Comparison of ENCODE assay signal across 9 cellular contexts in the genomic region with DNA sequence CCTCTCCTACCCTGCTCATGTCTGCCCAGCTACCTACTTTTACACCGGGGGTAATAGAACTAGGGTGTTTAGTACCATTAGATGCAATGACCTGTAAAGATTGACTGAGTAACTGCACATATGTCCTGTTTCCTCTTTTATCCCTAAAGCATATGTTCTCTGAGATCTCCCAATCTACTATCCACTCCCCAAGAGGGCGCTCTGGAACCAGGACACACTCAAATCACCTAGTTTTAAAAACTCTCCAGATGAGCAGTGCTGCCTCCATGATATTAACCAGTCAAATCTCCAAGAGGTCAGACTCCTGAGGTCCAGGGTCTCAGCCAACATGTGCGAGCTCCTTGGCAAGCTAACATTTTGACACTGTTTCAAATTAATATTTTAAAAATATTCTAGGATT.
A peak's percentile ranks its signal among the peaks of the same experiment; 100 is the strongest.
DNase-seq lines count a peak whose midpoint lies in the region; ATAC-seq, FAIRE-seq and TF ChIP-seq lines count a peak whose summit lies in the region.
"Had no signal": no experiment of that assay in that cellular context is flagged by ENCODE, and none has a peak within 500 bp of the region (broad histone marks: within the 10 kb centered on the region; RNA-seq: fewer than 3 reads in every experiment).

No MANE protein-coding gene starts in this region.

- H3K9me3 ChIP-seq in ascending aorta = no peaks in the 10 kb centered on the region

- DNase-seq in D721Med (ENCODE audit: insufficient read length, low spot score) (no peak), HK-2 (ENCODE audit: unreplicated experiment) (peak; percentile 8), SKM-1 (lab: John Stamatoyannopoulos, UW; ENCODE audit: unreplicated experiment) (peak; percentile 59), left ventricle myocardium superior (no peak), hypothalamus (lab: John Stamatoyannopoulos, UW) (no peak), glomerular visceral epithelial cell (ENCODE audit: extremely low spot score) (no peak), ascending aorta (ENCODE audit: low spot score in 2 of 2) (no peak)
- DNase-seq: stimulated activated naive B cell treated with anti-CD40 and anti-IgM and Interleukin-4, amounts not matched to agents 10 μg/mL and 1 μg/mL and 100 μg/mL, for 72 hours had no signal

- no peaks in the 10 kb centered on the region for H3K27me3 ChIP-seq in ascending aorta

- H3K36me3 ChIP-seq in ascending aorta = no peaks in the 10 kb centered on the region

- ATAC-seq in left ventricle myocardium superior = peak; percentile 45
- ATAC-seq in HG03469 (IDR thresholded peaks at IDR 0.05; ENCODE audit: unreplicated experiment) = no peak

- no peak overlapping the region for H3K4me3 ChIP-seq in ascending aorta

- no peak for FAIRE-seq in D721Med (lab: Jason Lieb, UNC)

- TF ChIP-seq CTCF in D721Med (IDR thresholded peaks at IDR 0.05; ENCODE audit: insufficient read depth, missing control alignments) (peak; percentile 69), ascending aorta (IDR thresholded peaks at IDR 0.05) (peak in 1 of 3 experiments; percentile 19)

- no peaks in the 10 kb centered on the region for H3K4me1 ChIP-seq in ascending aorta

- intact Hi-C loops in left ventricle myocardium superior (cut with micrococcal nuclease) = no loop called here
- intact Hi-C loops in ascending aorta (cut with DNase I) = no loop called here

- H3K27ac ChIP-seq in ascending aorta = no peak overlapping the region

Comparison
In these comparisons a context has a peak if more than half of its experiments do, and no peak if none do; other contexts are left out.
1. DNase-seq: peak in HK-2 (single experiment) and SKM-1 (single experiment); none in D721Med (single experiment), left ventricle myocardium superior (single experiment), hypothalamus (0 of 51), glomerular visceral epithelial cell (single experiment) and ascending aorta (0 of 2).